In the genomic region with DNA sequence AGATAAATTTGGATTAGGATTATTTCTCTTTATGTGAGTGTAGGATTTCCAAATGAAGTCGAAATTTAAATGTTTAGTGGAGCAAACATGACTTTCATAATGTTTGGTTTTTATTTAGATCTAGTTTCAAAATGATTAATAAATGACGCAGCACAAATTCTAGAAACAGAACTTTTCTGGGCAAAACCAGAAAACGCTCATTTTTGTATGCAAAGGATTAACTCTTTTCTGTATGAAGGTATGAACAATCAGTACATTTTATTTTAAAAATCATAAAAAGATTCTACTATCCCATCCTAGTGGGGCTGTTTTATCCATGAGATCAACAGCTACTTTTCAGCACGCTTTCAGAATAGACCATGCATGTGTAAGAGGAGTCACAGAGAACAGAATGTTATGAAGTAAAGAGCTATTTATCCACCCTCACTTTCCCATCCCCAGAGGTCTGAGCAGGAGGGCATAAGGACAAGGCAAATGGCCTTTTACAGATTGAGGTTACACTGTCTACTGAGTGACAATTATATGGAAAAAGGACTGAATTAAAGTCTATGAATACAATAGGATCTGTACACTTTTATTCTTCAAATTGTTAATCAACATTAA, we compare ENCODE assay signal across 13 cellular contexts.
A peak's percentile ranks its signal among the peaks of the same experiment; 100 is the strongest.
DNase-seq lines count a peak whose midpoint lies in the region; ATAC-seq and TF ChIP-seq lines count a peak whose summit lies in the region.
"Had no signal": no experiment of that assay in that cellular context is flagged by ENCODE, and none has a peak within 500 bp of the region (broad histone marks: within the 10 kb centered on the region; RNA-seq: fewer than 3 reads in every experiment).

No MANE protein-coding gene starts in this region.

- H3K36me3 ChIP-seq in effector memory CD4-positive, alpha-beta T cell (ENCODE audit: control insufficient read depth, insufficient read depth, low read length) = no peaks in the 10 kb centered on the region

- H3K4me3 Mint-ChIP-seq in activated CD4-positive, alpha-beta T cell treated with anti-CD3 and anti-CD28 coated beads, Interleukin-2, amount 10 ng/mL, durations not matched to agents 7 days and 5 days = no peak overlapping the region
- H3K4me3 Mint-ChIP-seq in T-helper 2 cell treated with Interferon-gamma antibody and Interleukin-4, amounts not matched to agents 5 μg/mL and 100 μg/mL, for 36 hours = peak overlapping the region; percentile 47
- no peak overlapping the region for H3K4me3 Mint-ChIP-seq in neural crest cell

- peak overlapping the region; percentile 52 for H3K27ac Mint-ChIP-seq in activated CD4-positive, alpha-beta T cell treated with anti-CD3 and anti-CD28 coated beads, Interleukin-2, amount 10 ng/mL, durations not matched to agents 7 days and 5 days
- H3K27ac Mint-ChIP-seq in T-helper 2 cell treated with Interferon-gamma antibody and Interleukin-4, amounts not matched to agents 5 μg/mL and 100 μg/mL, for 36 hours = peak overlapping the region; percentile 68
- H3K27ac Mint-ChIP-seq in neural crest cell (ENCODE audit: unreplicated experiment) = peak overlapping the region; percentile 54

- ATAC-seq in GM21723 (IDR thresholded peaks at IDR 0.05; ENCODE audit: unreplicated experiment) = peak; percentile 54

- H3K9me3 ChIP-seq in effector memory CD4-positive, alpha-beta T cell (ENCODE audit: control insufficient read depth, low read length) = peaks cover 13% of the 10 kb centered on the region

- no peaks in the 10 kb centered on the region for H3K4me1 ChIP-seq in effector memory CD4-positive, alpha-beta T cell (ENCODE audit: control insufficient read depth, insufficient read depth, low read length, poor library complexity, severe bottlenecking)

- peaks cover 11% of the 10 kb centered on the region for H3K36me3 Mint-ChIP-seq in activated CD4-positive, alpha-beta T cell treated with anti-CD3 and anti-CD28 coated beads, Interleukin-2, amount 10 ng/mL, durations not matched to agents 7 days and 5 days (ENCODE audit: low read depth)
- peaks cover 30% of the 10 kb centered on the region for H3K36me3 Mint-ChIP-seq in T-helper 2 cell treated with Interferon-gamma antibody and Interleukin-4, amounts not matched to agents 5 μg/mL and 100 μg/mL, for 36 hours (ENCODE audit: low read depth)
- H3K36me3 Mint-ChIP-seq in neural crest cell (ENCODE audit: low read depth) = peaks cover 23% of the 10 kb centered on the region

- no peak for DNase-seq in activated CD4-positive, alpha-beta T cell treated with anti-CD3 and anti-CD28 coated beads, Interleukin-2, amount 10 ng/mL, durations not matched to agents 7 days and 5 days
- DNase-seq in activated CD4-positive, alpha-beta T cell treated with anti-CD3 and anti-CD28 coated beads for 1 hour = no peak
- DNase-seq in T-helper 2 cell treated with Interferon-gamma antibody and Interleukin-4, amounts not matched to agents 5 μg/mL and 100 μg/mL, for 36 hours (ENCODE audit: low spot score) = no peak
- no peak for DNase-seq in neural crest cell (ENCODE audit: low read depth, low spot score)
- no peak for DNase-seq in activated gamma-delta T cell (lab: John Stamatoyannopoulos, UW)
- DNase-seq in NCI-H510A (lab: John Stamatoyannopoulos, UW) = no peak
- DNase-seq in effector memory CD4-positive, alpha-beta T cell = no peak
- DNase-seq: activated CD4-positive, alpha-beta T cell treated with anti-CD3 and anti-CD28 coated beads, Interleukin-2, amount 50 U/mL, for 1 hour; H7; hypothalamus; NCI-H69 had no signal

- POLR2A ChIA-PET in activated CD4-positive, alpha-beta T cell treated with anti-CD3 and anti-CD28 coated beads, Interleukin-2, amount 10 ng/mL, durations not matched to agents 7 days and 5 days (lab: Charles Lee) = no interaction called here

- no peaks in the 10 kb centered on the region for H3K27me3 Mint-ChIP-seq in activated CD4-positive, alpha-beta T cell treated with anti-CD3 and anti-CD28 coated beads, Interleukin-2, amount 10 ng/mL, durations not matched to agents 7 days and 5 days
- H3K27me3 Mint-ChIP-seq in T-helper 2 cell treated with Interferon-gamma antibody and Interleukin-4, amounts not matched to agents 5 μg/mL and 100 μg/mL, for 36 hours (ENCODE audit: low read depth) = no peaks in the 10 kb centered on the region
- no peaks in the 10 kb centered on the region for H3K27me3 Mint-ChIP-seq in neural crest cell (ENCODE audit: low read depth)

- peaks cover 17% of the 10 kb centered on the region for H3K9me3 Mint-ChIP-seq in activated CD4-positive, alpha-beta T cell treated with anti-CD3 and anti-CD28 coated beads, Interleukin-2, amount 10 ng/mL, durations not matched to agents 7 days and 5 days
- H3K9me3 Mint-ChIP-seq in T-helper 2 cell treated with Interferon-gamma antibody and Interleukin-4, amounts not matched to agents 5 μg/mL and 100 μg/mL, for 36 hours = peaks cover 27% of the 10 kb centered on the region
- peaks cover 13% of the 10 kb centered on the region for H3K9me3 Mint-ChIP-seq in neural crest cell

- no peak overlapping the region for H3K4me3 ChIP-seq in effector memory CD4-positive, alpha-beta T cell (ENCODE audit: insufficient read depth, low read depth, low read length, poor library complexity, severe bottlenecking)

- H3K27me3 ChIP-seq in effector memory CD4-positive, alpha-beta T cell (replicated peaks; ENCODE audit: control insufficient read depth, insufficient read depth, low read length, poor library complexity, severe bottlenecking) = no peaks in the 10 kb centered on the region

- peaks cover 5% of the 10 kb centered on the region for H3K4me1 Mint-ChIP-seq in activated CD4-positive, alpha-beta T cell treated with anti-CD3 and anti-CD28 coated beads, Interleukin-2, amount 10 ng/mL, durations not matched to agents 7 days and 5 days
- peaks cover 30% of the 10 kb centered on the region for H3K4me1 Mint-ChIP-seq in T-helper 2 cell treated with Interferon-gamma antibody and Interleukin-4, amounts not matched to agents 5 μg/mL and 100 μg/mL, for 36 hours (ENCODE audit: low read depth)
- H3K4me1 Mint-ChIP-seq in neural crest cell = peaks cover 20% of the 10 kb centered on the region

- no peak overlapping the region for H3K27ac ChIP-seq in effector memory CD4-positive, alpha-beta T cell (ENCODE audit: insufficient read depth, low read length, poor library complexity, severe bottlenecking)
- H3K27ac ChIP-seq: HL-60 had no signal

- CTCF ChIA-PET in activated CD4-positive, alpha-beta T cell treated with anti-CD3 and anti-CD28 coated beads, Interleukin-2, amount 10 ng/mL, durations not matched to agents 7 days and 5 days (lab: Charles Lee) = no interaction called here

- no peak for TF ChIP-seq CTCF in neural crest cell (conservative IDR thresholded peaks at IDR 0.05)
